1 cellular context compared by ENCODE assay signal in the genomic region with DNA sequence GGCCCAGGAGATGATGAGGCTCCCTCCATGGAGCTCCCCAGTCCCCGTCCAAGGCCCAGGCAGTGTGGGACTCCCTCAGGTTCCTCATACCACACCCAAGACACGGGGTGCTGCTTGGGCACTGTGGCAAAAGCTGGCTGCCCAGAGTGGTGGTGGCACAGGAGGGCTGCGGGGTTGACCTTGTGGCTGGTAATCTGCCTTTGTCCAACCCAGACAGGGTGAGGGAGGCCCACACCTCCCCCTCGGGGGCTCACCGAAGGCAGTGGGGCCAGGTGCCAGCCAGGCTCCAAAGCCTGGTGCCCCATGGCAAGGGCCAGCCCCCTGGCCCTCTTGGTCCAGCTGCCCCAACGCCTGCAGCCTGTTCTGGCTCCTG.
TF ChIP-seq lines count a peak whose summit lies in the region.

No MANE protein-coding gene starts in this region.

TF ChIP-seq in HepG2, 621 proteins besides CTCF, POLR2A, EP300 and RAD21:
- peak; percentile 13 for TF ChIP-seq HNRNPLL (IDR thresholded peaks at IDR 0.05; ENCODE audit: low read depth, low read length, poor library complexity, severe bottlenecking)
- TF ChIP-seq, protein P1, sequence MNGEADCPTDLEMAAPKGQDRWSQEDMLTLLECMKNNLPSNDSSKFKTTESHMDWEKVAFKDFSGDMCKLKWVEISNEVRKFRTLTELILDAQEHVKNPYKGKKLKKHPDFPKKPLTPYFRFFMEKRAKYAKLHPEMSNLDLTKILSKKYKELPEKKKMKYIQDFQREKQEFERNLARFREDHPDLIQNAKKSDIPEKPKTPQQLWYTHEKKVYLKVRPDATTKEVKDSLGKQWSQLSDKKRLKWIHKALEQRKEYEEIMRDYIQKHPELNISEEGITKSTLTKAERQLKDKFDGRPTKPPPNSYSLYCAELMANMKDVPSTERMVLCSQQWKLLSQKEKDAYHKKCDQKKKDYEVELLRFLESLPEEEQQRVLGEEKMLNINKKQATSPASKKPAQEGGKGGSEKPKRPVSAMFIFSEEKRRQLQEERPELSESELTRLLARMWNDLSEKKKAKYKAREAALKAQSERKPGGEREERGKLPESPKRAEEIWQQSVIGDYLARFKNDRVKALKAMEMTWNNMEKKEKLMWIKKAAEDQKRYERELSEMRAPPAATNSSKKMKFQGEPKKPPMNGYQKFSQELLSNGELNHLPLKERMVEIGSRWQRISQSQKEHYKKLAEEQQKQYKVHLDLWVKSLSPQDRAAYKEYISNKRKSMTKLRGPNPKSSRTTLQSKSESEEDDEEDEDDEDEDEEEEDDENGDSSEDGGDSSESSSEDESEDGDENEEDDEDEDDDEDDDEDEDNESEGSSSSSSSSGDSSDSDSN (CRISPR knock-in tag; IDR thresholded peaks at IDR 0.05), result no peak
